ENCODE assay signal across 26 cellular contexts in the genomic region with DNA sequence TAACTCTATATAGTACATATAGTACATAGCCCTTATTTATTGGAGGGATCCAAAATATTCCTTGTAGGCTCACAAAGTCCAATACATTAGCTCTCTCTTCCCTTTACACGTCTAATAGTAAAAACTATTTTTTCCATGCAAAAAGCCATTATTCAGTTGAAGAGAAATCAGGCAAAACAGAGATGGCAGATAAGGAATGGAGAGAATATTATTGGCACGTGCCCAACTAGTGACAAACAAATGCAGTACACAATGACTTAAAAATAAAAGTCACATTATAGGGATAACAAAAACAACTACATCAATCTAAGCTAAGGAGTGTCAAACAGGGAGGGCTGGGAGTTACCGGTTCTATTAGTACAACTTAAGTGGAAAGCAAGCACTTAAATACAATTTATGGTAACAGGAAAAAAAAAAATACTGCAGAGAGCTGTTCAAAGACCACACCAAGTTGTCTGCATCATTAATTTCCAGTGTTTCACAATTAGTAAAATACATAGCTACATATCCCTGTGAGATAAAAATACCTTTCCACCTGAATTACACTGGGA.
"Had no signal": no experiment of that assay in that cellular context is flagged by ENCODE, and none has a peak within 500 bp of the region (broad histone marks: within the 10 kb centered on the region; RNA-seq: fewer than 3 reads in every experiment).

No MANE protein-coding gene starts in this region.

- H3K27me3 Mint-ChIP-seq: activated B cell treated with CpG ODN at 0.5 μM for 24 hours; activated CD4-positive, alpha-beta memory T cell treated with anti-CD3 and anti-CD28 coated beads, Interleukin-2, amount 10 ng/mL, durations not matched to agents 7 days and 5 days; activated naive CD4-positive, alpha-beta T cell treated with anti-CD3 and anti-CD28 coated beads, Interleukin-2, amount 10 ng/mL, durations not matched to agents 7 days and 5 days; activated naive CD8-positive, alpha-beta T cell treated with anti-CD3 and anti-CD28 coated beads, Interleukin-2, amount 50 U/mL, for 24 hours; memory B cell; stimulated activated naive B cell treated with anti-CD40 and anti-IgM and Interleukin-4, amounts not matched to agents 10 μg/mL and 1 μg/mL and 100 μg/mL, for 72 hours; T-cell had no signal

- ATAC-seq: activated naive CD8-positive, alpha-beta T cell treated with anti-CD3 and anti-CD28 coated beads, Interleukin-2, amount 50 U/mL, for 24 hours; left lobe of liver; natural killer cell; right lobe of liver; stimulated activated naive B cell treated with anti-CD40 and anti-IgM and Interleukin-4, amounts not matched to agents 10 μg/mL and 1 μg/mL and 100 μg/mL, for 72 hours; T-cell had no signal

- H3K27me3 ChIP-seq: brain microvascular endothelial cell, dorsolateral prefrontal cortex, ovary, right lobe of liver had no signal

- H3K4me3 ChIP-seq: dorsolateral prefrontal cortex, ovary, right lobe of liver, smooth muscle cell had no signal

- FAIRE-seq: colon, keratinocyte, urothelium cell line had no signal

- H3K9me3 Mint-ChIP-seq: activated B cell treated with CpG ODN at 0.5 μM for 24 hours; activated CD4-positive, alpha-beta memory T cell treated with anti-CD3 and anti-CD28 coated beads, Interleukin-2, amount 10 ng/mL, durations not matched to agents 7 days and 5 days; activated naive CD4-positive, alpha-beta T cell treated with anti-CD3 and anti-CD28 coated beads, Interleukin-2, amount 10 ng/mL, durations not matched to agents 7 days and 5 days; activated naive CD8-positive, alpha-beta T cell treated with anti-CD3 and anti-CD28 coated beads, Interleukin-2, amount 50 U/mL, for 24 hours; memory B cell; natural killer cell; stimulated activated naive B cell treated with anti-CD40 and anti-IgM and Interleukin-4, amounts not matched to agents 10 μg/mL and 1 μg/mL and 100 μg/mL, for 72 hours; T-cell had no signal

- DNase-seq: activated B cell treated with CpG ODN at 0.5 μM for 24 hours; activated CD4-positive, alpha-beta memory T cell treated with anti-CD3 and anti-CD28 coated beads, Interleukin-2, amount 10 ng/mL, durations not matched to agents 7 days and 5 days; activated CD4-positive, alpha-beta T cell treated with anti-CD3 and anti-CD28 coated beads for 48 hours; activated naive CD4-positive, alpha-beta T cell treated with anti-CD3 and anti-CD28 coated beads, Interleukin-2, amount 10 ng/mL, durations not matched to agents 7 days and 5 days; activated naive CD8-positive, alpha-beta T cell treated with anti-CD3 and anti-CD28 coated beads, Interleukin-2, amount 50 U/mL, for 24 hours; activated T-cell treated with anti-CD3 and anti-CD28 coated beads, Interleukin-2, amount 50 U/mL, for 1 hour; anterior cingulate cortex; brain microvascular endothelial cell; central memory CD4-positive, alpha-beta T cell; dorsolateral prefrontal cortex; foreskin melanocyte; glutamatergic neuron; natural killer cell; ovary; right lobe of liver; stimulated activated CD4-positive, alpha-beta T cell treated with anti-CD3 and anti-CD28 coated beads, Interleukin-4, amount 100 ng/mL, for 1 hour; stimulated activated naive B cell treated with anti-CD40 and anti-IgM and Interleukin-4, amounts not matched to agents 10 μg/mL and 1 μg/mL and 100 μg/mL, for 72 hours; T-cell; T-helper 9 cell had no signal

- H3K4me3 Mint-ChIP-seq: activated B cell treated with CpG ODN at 0.5 μM for 24 hours; activated CD4-positive, alpha-beta memory T cell treated with anti-CD3 and anti-CD28 coated beads, Interleukin-2, amount 10 ng/mL, durations not matched to agents 7 days and 5 days; activated naive CD4-positive, alpha-beta T cell treated with anti-CD3 and anti-CD28 coated beads, Interleukin-2, amount 10 ng/mL, durations not matched to agents 7 days and 5 days; activated naive CD8-positive, alpha-beta T cell treated with anti-CD3 and anti-CD28 coated beads, Interleukin-2, amount 50 U/mL, for 24 hours; memory B cell; natural killer cell; stimulated activated naive B cell treated with anti-CD40 and anti-IgM and Interleukin-4, amounts not matched to agents 10 μg/mL and 1 μg/mL and 100 μg/mL, for 72 hours; T-cell had no signal

- H3K36me3 ChIP-seq: ovary had no signal

- H3K36me3 Mint-ChIP-seq: natural killer cell had no signal

- H3K4me2 ChIP-seq: smooth muscle cell had no signal

- H3K27ac ChIP-seq: brain microvascular endothelial cell, epithelial cell of prostate, ovary, right lobe of liver had no signal

- H3K27ac Mint-ChIP-seq: activated B cell treated with CpG ODN at 0.5 μM for 24 hours; activated CD4-positive, alpha-beta memory T cell treated with anti-CD3 and anti-CD28 coated beads, Interleukin-2, amount 10 ng/mL, durations not matched to agents 7 days and 5 days; activated naive CD4-positive, alpha-beta T cell treated with anti-CD3 and anti-CD28 coated beads, Interleukin-2, amount 10 ng/mL, durations not matched to agents 7 days and 5 days; activated naive CD8-positive, alpha-beta T cell treated with anti-CD3 and anti-CD28 coated beads, Interleukin-2, amount 50 U/mL, for 24 hours; memory B cell; natural killer cell; stimulated activated naive B cell treated with anti-CD40 and anti-IgM and Interleukin-4, amounts not matched to agents 10 μg/mL and 1 μg/mL and 100 μg/mL, for 72 hours had no signal

- H3K9me3 ChIP-seq: ovary, right lobe of liver had no signal
